10 cellular contexts compared by ENCODE assay signal in genomic region chrX:2889045-2889605, GRCh38. TPM values are rescaled to one million over a fixed set of nuclear protein-coding genes. Genes with fewer than 3 reads are reported as not detected.
DNase-seq lines count a peak whose midpoint lies in the region; ATAC-seq and TF ChIP-seq lines count a peak whose summit lies in the region.
"Had no signal": no experiment of that assay in that cellular context is flagged by ENCODE, and none has a peak within 500 bp of the region (broad histone marks: within the 10 kb centered on the region; RNA-seq: fewer than 3 reads in every experiment).

No MANE protein-coding gene starts in this region.

- no peak for ATAC-seq in activated CD4-positive, alpha-beta T cell treated with anti-CD3 and anti-CD28 coated beads for 36 hours
- ATAC-seq in left lobe of liver = peak; percentile 59
- no peak for ATAC-seq in thoracic aorta (ENCODE audit: insufficient number of reproducible peaks, low FRiP score, low read depth)
- no peak for ATAC-seq in HG03354 (IDR thresholded peaks at IDR 0.05; ENCODE audit: poor library complexity, severe bottlenecking, unreplicated experiment)
- no peak for ATAC-seq in GM21447 (IDR thresholded peaks at IDR 0.05; ENCODE audit: unreplicated experiment)
- no peak for ATAC-seq in HG03571 (IDR thresholded peaks at IDR 0.05; ENCODE audit: unreplicated experiment)

- H3K27ac ChIP-seq in thoracic aorta = no peak overlapping the region

- H3K9me3 Mint-ChIP-seq in activated CD4-positive, alpha-beta T cell treated with anti-CD3 and anti-CD28 coated beads for 36 hours (ENCODE audit: low read depth) = no peaks in the 10 kb centered on the region
- H3K9me3 Mint-ChIP-seq in activated naive CD8-positive, alpha-beta T cell (ENCODE audit: low read depth) = no peaks in the 10 kb centered on the region

- no peaks in the 10 kb centered on the region for H3K36me3 Mint-ChIP-seq in activated CD4-positive, alpha-beta T cell treated with anti-CD3 and anti-CD28 coated beads for 36 hours (ENCODE audit: low read depth)
- H3K36me3 Mint-ChIP-seq in activated naive CD8-positive, alpha-beta T cell = no peaks in the 10 kb centered on the region

- H3K4me1 Mint-ChIP-seq in activated CD4-positive, alpha-beta T cell treated with anti-CD3 and anti-CD28 coated beads for 36 hours = peaks cover 8% of the 10 kb centered on the region
- peaks cover 6% of the 10 kb centered on the region for H3K4me1 Mint-ChIP-seq in activated naive CD8-positive, alpha-beta T cell (ENCODE audit: low read depth)

- no peaks in the 10 kb centered on the region for H3K9me3 ChIP-seq in thoracic aorta

- peak overlapping the region; percentile 62 for H3K4me3 Mint-ChIP-seq in activated CD4-positive, alpha-beta T cell treated with anti-CD3 and anti-CD28 coated beads for 36 hours
- peak overlapping the region; percentile 87 for H3K4me3 Mint-ChIP-seq in activated naive CD8-positive, alpha-beta T cell

- CTCF ChIA-PET in activated CD4-positive, alpha-beta T cell treated with anti-CD3 and anti-CD28 coated beads for 36 hours (lab: Charles Lee) = no interaction called here

- DNase-seq in activated CD4-positive, alpha-beta T cell treated with anti-CD3 and anti-CD28 coated beads for 36 hours = no peak
- no peak for DNase-seq in activated CD4-positive, alpha-beta T cell treated with anti-CD3 and anti-CD28 coated beads, Interleukin-2, amount 50 U/mL, for 48 hours
- DNase-seq in left lobe of liver (ENCODE audit: low spot score) (no peak), thoracic aorta (ENCODE audit: low spot score) (no peak)
- DNase-seq: ACHN; activated CD4-positive, CD25-positive, alpha-beta regulatory T cell had no signal

- no peak overlapping the region for H3K27ac Mint-ChIP-seq in activated CD4-positive, alpha-beta T cell treated with anti-CD3 and anti-CD28 coated beads for 36 hours
- no peak overlapping the region for H3K27ac Mint-ChIP-seq in activated naive CD8-positive, alpha-beta T cell

- POLR2A ChIA-PET in activated CD4-positive, alpha-beta T cell treated with anti-CD3 and anti-CD28 coated beads for 36 hours (lab: Charles Lee) = no interaction called here

- no peak for TF ChIP-seq CTCF in thoracic aorta (IDR thresholded peaks at IDR 0.05)

- H3K27me3 Mint-ChIP-seq in activated CD4-positive, alpha-beta T cell treated with anti-CD3 and anti-CD28 coated beads for 36 hours = peaks cover 2% of the 10 kb centered on the region
- no peaks in the 10 kb centered on the region for H3K27me3 Mint-ChIP-seq in activated naive CD8-positive, alpha-beta T cell

- H3K27me3 ChIP-seq in thoracic aorta (replicated peaks; ENCODE audit: insufficient read depth) = no peaks in the 10 kb centered on the region

- no peaks in the 10 kb centered on the region for H3K4me1 ChIP-seq in thoracic aorta (ENCODE audit: control insufficient read depth in 1 of 2, low read depth in 2 of 2)

- H3K36me3 ChIP-seq in thoracic aorta = no peaks in the 10 kb centered on the region

- intact Hi-C loops in activated CD4-positive, alpha-beta T cell treated with anti-CD3 and anti-CD28 coated beads for 36 hours (cut with DNase I, micrococcal nuclease) = no loop called here

- H3K4me3 ChIP-seq in thoracic aorta = peak overlapping the region; percentile 71

RNA-seq across cellular contexts. Expression of gene ARSD, which starts 40.0 kb away (rescaled TPM):
- total RNA-seq in activated CD4-positive, alpha-beta T cell treated with anti-CD3 and anti-CD28 coated beads for 36 hours = 1 to 10 TPM in 1 of 2 experiments, under 1 TPM in 1; 0.95 to 1.6 TPM
- total RNA-seq in left lobe of liver (35.4 TPM), thoracic aorta (10 to 100 TPM; 13.2 to 25.3 TPM)

Comparison
In these comparisons a context has a peak if more than half of its experiments do, and no peak if none do; other contexts are left out.
1. RNA of gene ARSD, which starts 40.0 kb away (total RNA-seq): 35.4 TPM in left lobe of liver (single experiment) and 13.2 to 25.3 TPM in thoracic aorta; 0.95 to 1.6 TPM in activated CD4-positive, alpha-beta T cell treated with anti-CD3 and anti-CD28 coated beads for 36 hours; every median in the first group is over 4 times any median in the second.